Comparison of ENCODE assay signal across 31 cellular contexts in the genomic region with DNA sequence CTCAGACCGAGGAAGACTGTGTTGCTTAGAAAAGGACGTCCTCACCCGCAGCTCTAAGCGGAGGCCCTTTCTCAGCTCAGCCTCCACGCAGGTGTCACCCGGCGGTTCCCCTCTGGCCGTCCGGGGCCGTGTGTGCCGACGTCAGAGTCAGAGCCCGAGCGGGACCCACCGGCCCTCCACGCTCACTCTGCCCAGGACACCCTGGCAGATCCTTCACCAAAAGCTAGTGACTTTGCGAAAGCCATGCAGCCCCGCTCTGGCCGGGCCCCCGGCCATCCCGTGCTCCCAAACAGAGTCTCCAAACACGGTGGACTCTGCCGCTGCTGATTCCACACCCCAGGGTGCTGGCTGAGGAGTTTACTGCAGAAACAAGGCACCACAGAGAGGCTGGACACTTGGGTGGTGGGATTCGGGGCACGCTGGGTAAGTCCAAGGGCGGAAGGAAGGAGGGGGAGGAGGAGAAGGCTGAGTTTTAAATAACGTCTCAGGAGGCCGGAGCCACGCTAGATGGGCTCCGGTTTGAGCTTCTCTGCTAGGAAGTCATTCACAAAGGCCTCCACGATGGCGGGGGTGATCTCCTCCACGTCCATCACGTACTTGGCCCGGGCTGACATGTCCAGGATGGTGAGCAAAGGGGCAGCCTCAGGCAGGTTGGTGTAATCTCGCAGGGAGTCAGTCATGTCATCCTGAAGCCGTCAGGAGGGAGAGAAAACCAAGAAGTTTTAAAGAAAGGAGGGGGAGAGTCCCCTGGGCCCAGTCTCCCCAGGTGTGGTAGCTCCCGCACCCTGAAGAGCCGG.
"Had no signal": no experiment of that assay in that cellular context is flagged by ENCODE, and none has a peak within 500 bp of the region (broad histone marks: within the 10 kb centered on the region; RNA-seq: fewer than 3 reads in every experiment).

No MANE protein-coding gene starts in this region.

- H3K4me3 ChIP-seq: body of pancreas, cardiac muscle cell, colonic mucosa, dorsolateral prefrontal cortex, gastroesophageal sphincter, heart left ventricle, testis, transverse colon had no signal

- H3K27ac ChIP-seq: cardiac muscle cell, colonic mucosa, dorsolateral prefrontal cortex, gastroesophageal sphincter, heart left ventricle, testis, transverse colon had no signal

- H3K4me1 ChIP-seq: colonic mucosa, testis, transverse colon had no signal

- H3K9me3 Mint-ChIP-seq: effector memory CD8-positive, alpha-beta T cell; immature natural killer cell; mesothelial cell of epicardium; naive B cell had no signal

- H3K9me3 ChIP-seq: body of pancreas, colonic mucosa, gastroesophageal sphincter, heart left ventricle, testis, transverse colon had no signal

- DNase-seq: activated CD4-positive, alpha-beta T cell treated with anti-CD3 and anti-CD28 coated beads for 48 hours; activated CD4-positive, alpha-beta T cell treated with anti-CD3 and anti-CD28 coated beads, Interleukin-2, amount 50 U/mL, for 48 hours; activated CD8-positive, alpha-beta memory T cell treated with anti-CD3 and anti-CD28 coated beads for 24 hours; activated effector memory CD4-positive, alpha-beta T cell treated with Interleukin-2 at 50 U/mL for 16 hours; activated naive CD4-positive, alpha-beta T cell treated with Interleukin-2 at 50 U/mL for 16 hours; body of pancreas; cerebellar nuclear complex; colonic mucosa; dorsolateral prefrontal cortex; effector memory CD8-positive, alpha-beta T cell; erythroblast; hypothalamus; immature natural killer cell; kidney; left colon; mammary epithelial cell; naive B cell; occipital lobe; right cardiac atrium; stimulated activated CD4-positive, alpha-beta T cell treated with anti-CD3 and anti-CD28 coated beads, Interleukin-2, amount 100 ng/mL, for 48 hours; stimulated activated naive CD4-positive, alpha-beta T cell treated with Interleukin-2 at 50 U/mL for 16 hours; T-helper 9 cell; testis; transverse colon; WERI-Rb-1 had no signal

- H3K27me3 Mint-ChIP-seq: activated naive CD8-positive, alpha-beta T cell; naive B cell had no signal

- H3K4me3 Mint-ChIP-seq: activated naive CD8-positive, alpha-beta T cell; effector memory CD8-positive, alpha-beta T cell; immature natural killer cell; mesothelial cell of epicardium; naive B cell had no signal

- H3K4me1 Mint-ChIP-seq: immature natural killer cell had no signal

- H3K36me3 ChIP-seq: colonic mucosa, transverse colon had no signal

- H3K27me3 ChIP-seq: body of pancreas, cardiac muscle cell, colonic mucosa, gastroesophageal sphincter, heart left ventricle, testis, transverse colon had no signal

- H3K36me3 Mint-ChIP-seq: activated naive CD8-positive, alpha-beta T cell; immature natural killer cell; naive B cell had no signal

- H3K27ac Mint-ChIP-seq: activated naive CD8-positive, alpha-beta T cell; effector memory CD8-positive, alpha-beta T cell; immature natural killer cell; mesothelial cell of epicardium had no signal

- ATAC-seq: activated CD4-positive, CD25-positive, alpha-beta regulatory T cell treated with anti-CD3 and anti-CD28 coated beads, Interleukin-2, amount 50 U/mL, for 24 hours; effector memory CD8-positive, alpha-beta T cell; gastroesophageal sphincter; heart left ventricle; left colon; right cardiac atrium had no signal
